Comparison of ENCODE assay signal across 11 cellular contexts in the genomic region with DNA sequence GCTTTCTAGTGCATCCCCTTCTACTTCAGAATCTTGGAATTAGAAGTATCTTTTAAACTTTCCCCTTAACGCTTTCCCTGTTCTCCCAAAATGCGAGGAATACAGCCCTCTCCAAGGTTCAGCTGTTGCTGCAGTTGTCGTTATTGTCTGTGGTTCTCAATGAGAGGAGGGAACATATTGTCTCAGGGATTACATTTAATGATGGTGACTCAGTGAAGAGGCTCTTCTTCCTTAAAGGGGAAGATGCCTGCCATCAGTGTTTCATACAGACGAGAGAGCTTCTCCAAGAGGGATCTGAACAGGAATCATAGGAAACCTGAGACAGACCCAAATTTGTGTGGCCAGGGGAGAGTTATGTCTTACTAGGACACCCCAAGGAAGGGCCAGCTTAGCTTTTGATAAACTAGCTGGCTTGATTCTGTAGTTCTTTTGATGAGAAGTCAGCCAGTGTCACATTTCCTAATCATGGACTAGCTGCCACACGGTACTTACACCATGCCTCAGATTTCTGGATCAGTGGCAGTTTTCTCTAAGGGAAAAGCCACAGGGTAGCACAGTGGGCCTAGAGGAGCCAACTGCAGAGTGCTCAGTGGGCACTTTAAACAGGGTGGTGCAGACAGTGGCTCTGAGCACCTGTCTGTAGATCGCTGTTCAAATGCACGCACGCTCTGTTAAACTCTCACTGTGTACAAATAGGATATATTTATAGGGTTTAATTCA.
DNase-seq lines count a peak whose midpoint lies in the region; ATAC-seq and TF ChIP-seq lines count a peak whose summit lies in the region.
"Had no signal": no experiment of that assay in that cellular context is flagged by ENCODE, and none has a peak within 500 bp of the region (broad histone marks: within the 10 kb centered on the region; RNA-seq: fewer than 3 reads in every experiment).

No MANE protein-coding gene starts in this region.

- DNase-seq in NCI-H510A treated with DMSO at 0.1 percent for 48 hours (lab: John Stamatoyannopoulos, UW) = peak; percentile 39
- no peak for DNase-seq in NCI-H510A (lab: John Stamatoyannopoulos, UW)
- peak; percentile 92 for DNase-seq in NCI-H524 treated with DMSO at 0.1 percent for 48 hours (lab: John Stamatoyannopoulos, UW)
- DNase-seq in epithelial cell of esophagus (ENCODE audit: low read depth) = peak; percentile 45
- DNase-seq in substantia nigra (lab: John Stamatoyannopoulos, UW) = no peak
- no peak for DNase-seq in stimulated activated CD4-positive, alpha-beta T cell treated with anti-CD3 and anti-CD28 coated beads, Interleukin-4, amount 100 ng/mL, for 24 hours
- DNase-seq in NCI-H2081 treated with DMSO at 0.1 percent for 48 hours (lab: John Stamatoyannopoulos, UW) = no peak
- DNase-seq: activated CD4-positive, alpha-beta T cell treated with anti-CD3 and anti-CD28 coated beads, Interleukin-2, amount 10 ng/mL, durations not matched to agents 24 days and 14 days had no signal

- TF ChIP-seq CTCF in epithelial cell of esophagus (IDR thresholded peaks at IDR 0.05; ENCODE audit: insufficient read depth, low read depth, low read length, missing control alignments) = no peak

- ATAC-seq in HG02642 (IDR thresholded peaks at IDR 0.05; ENCODE audit: poor library complexity, unreplicated experiment) = no peak

- peak overlapping the region; percentile 69 for H3K27ac ChIP-seq in substantia nigra (ENCODE audit: low read depth, low read length, poor library complexity, severe bottlenecking)
- H3K27ac ChIP-seq: SK-N-MC had no signal

- H3K4me3 ChIP-seq in epithelial cell of esophagus (ENCODE audit: low read length) = no peak overlapping the region
- H3K4me3 ChIP-seq: prostate gland, SK-N-MC had no signal

Comparison
In these comparisons a context has a peak if more than half of its experiments do, and no peak if none do; other contexts are left out.
1. DNase-seq: peak in NCI-H510A treated with DMSO at 0.1 percent for 48 hours (single experiment), NCI-H524 treated with DMSO at 0.1 percent for 48 hours (single experiment) and epithelial cell of esophagus (single experiment); none in NCI-H510A (single experiment), substantia nigra (0 of 49), stimulated activated CD4-positive, alpha-beta T cell treated with anti-CD3 and anti-CD28 coated beads, Interleukin-4, amount 100 ng/mL, for 24 hours (single experiment) and NCI-H2081 treated with DMSO at 0.1 percent for 48 hours (single experiment).